Comparison of ENCODE assay signal across 8 cellular contexts in genomic region chr6:11428895-11429294, GRCh38.
A peak's percentile ranks its signal among the peaks of the same experiment; 100 is the strongest.
DNase-seq lines count a peak whose midpoint lies in the region; ATAC-seq and TF ChIP-seq lines count a peak whose summit lies in the region.

No MANE protein-coding gene starts in this region.

- no peak for DNase-seq in left lung
- no peak for DNase-seq in NOMO-1 treated with dmso at 0.1 percent for 144 hours (lab: John Stamatoyannopoulos, UW; ENCODE audit: unreplicated experiment)
- DNase-seq in HuH-7.5 (ENCODE audit: low spot score), result no peak
- DNase-seq in activated T-cell treated with anti-CD3 and anti-CD28 coated beads, Interleukin-2, amount 50 U/mL, for 4 hours, result no peak
- no peak for DNase-seq in prostate gland (ENCODE audit: low spot score)

- H3K79me2 ChIP-seq in SU-DHL-6 (ENCODE audit: insufficient read depth, low read length), result no peaks in the 10 kb centered on the region

- no peak for TF ChIP-seq CTCF in SU-DHL-6 (IDR thresholded peaks at IDR 0.05; ENCODE audit: insufficient read depth, low read length, poor library complexity, severe bottlenecking)
- no peak for TF ChIP-seq CTCF in left lung (IDR thresholded peaks at IDR 0.05)
- no peak for TF ChIP-seq CTCF in prostate gland (IDR thresholded peaks at IDR 0.05)

- H3K27ac ChIP-seq in SU-DHL-6 (ENCODE audit: low read depth, low read length) (no peak overlapping the region), left lung (peak overlapping the region; percentile 62 to 69), prostate gland (peak overlapping the region in 1 of 2 donors; percentile 19)

- H3K9me2 ChIP-seq in SU-DHL-6 (replicated peaks; ENCODE audit: insufficient read depth, low read length), result no peaks in the 10 kb centered on the region

- H4K20me1 ChIP-seq in SU-DHL-6 (ENCODE audit: low read depth, low read length), result no peaks in the 10 kb centered on the region

- H3K4me1 Mint-ChIP-seq in activated T-cell treated with anti-CD3 and anti-CD28 coated beads, Interleukin-2, amount 50 U/mL, for 4 hours (ENCODE audit: low read depth), result peaks cover 23% of the 10 kb centered on the region

- H3K9me3 ChIP-seq in SU-DHL-6 (ENCODE audit: insufficient read depth, low read length) (no peaks in the 10 kb centered on the region), left lung (no peaks in the 10 kb centered on the region), prostate gland (no peaks in the 10 kb centered on the region)

- intact Hi-C loops in left lung (cut with DNase I) (no loop called here), prostate gland (cut with DNase I) (no loop called here)

- H3K27me3 ChIP-seq in SU-DHL-6 (ENCODE audit: low read length) (no peaks in the 10 kb centered on the region), left lung (no peaks in the 10 kb centered on the region), prostate gland (replicated peaks; ENCODE audit: insufficient read depth) (no peaks in the 10 kb centered on the region)

- H3K4me3 ChIP-seq in SU-DHL-6 (ENCODE audit: insufficient read depth, low read length, poor library complexity, severe bottlenecking) (no peak overlapping the region), left lung (no peak overlapping the region), prostate gland (no peak overlapping the region)

- H3K36me3 ChIP-seq in SU-DHL-6 (ENCODE audit: low read length) (no peaks in the 10 kb centered on the region), left lung (no peaks in the 10 kb centered on the region), prostate gland (no peaks in the 10 kb centered on the region)

- no peaks in the 10 kb centered on the region for H3K27me3 Mint-ChIP-seq in activated T-cell treated with anti-CD3 and anti-CD28 coated beads, Interleukin-2, amount 50 U/mL, for 4 hours (ENCODE audit: low read depth)

- no peak overlapping the region for H3K4me3 Mint-ChIP-seq in activated T-cell treated with anti-CD3 and anti-CD28 coated beads, Interleukin-2, amount 50 U/mL, for 4 hours

- no peaks in the 10 kb centered on the region for H3K36me3 Mint-ChIP-seq in activated T-cell treated with anti-CD3 and anti-CD28 coated beads, Interleukin-2, amount 50 U/mL, for 4 hours (ENCODE audit: insufficient read depth)

- peak overlapping the region; percentile 58 for H2AFZ ChIP-seq in SU-DHL-6 (ENCODE audit: low read depth, low read length, severe bottlenecking)

- H3K9me3 Mint-ChIP-seq in activated T-cell treated with anti-CD3 and anti-CD28 coated beads, Interleukin-2, amount 50 U/mL, for 4 hours, result no peaks in the 10 kb centered on the region

- H3K4me1 ChIP-seq in left lung (peaks cover 41 to 75% of the 10 kb centered on the region in 2 donors), prostate gland (replicated peaks) (no peaks in the 10 kb centered on the region)

- no peaks in the 10 kb centered on the region for H3F3A ChIP-seq in SU-DHL-6 (ENCODE audit: insufficient read depth)

- peak overlapping the region; percentile 11 for H3K4me2 ChIP-seq in SU-DHL-6 (ENCODE audit: low read depth, low read length, poor library complexity, severe bottlenecking)

- no peak for TF ChIP-seq POLR2A in prostate gland (IDR thresholded peaks at IDR 0.05)

- ATAC-seq in GM18867 (IDR thresholded peaks at IDR 0.05; ENCODE audit: unreplicated experiment), result peak; percentile 66
- ATAC-seq in HG02973 (IDR thresholded peaks at IDR 0.05; ENCODE audit: unreplicated experiment), result peak; percentile 46
- no peak for ATAC-seq in left lung
- ATAC-seq in activated T-cell treated with anti-CD3 and anti-CD28 coated beads, Interleukin-2, amount 50 U/mL, for 4 hours, result no peak

- WGBS in prostate gland, result 51% methylated on average over 3 of the region's 3 CpGs

- no peak overlapping the region for H3K9ac ChIP-seq in SU-DHL-6 (ENCODE audit: low read length)

Comparison
In these comparisons a context has a peak if more than half of its experiments do, and no peak if none do; other contexts are left out.
1. ATAC-seq: peak in GM18867 (single experiment) and HG02973 (single experiment); none in left lung (single experiment) and activated T-cell treated with anti-CD3 and anti-CD28 coated beads, Interleukin-2, amount 50 U/mL, for 4 hours (0 of 2).